8 cellular contexts compared by ENCODE assay signal in genomic region chrX:137305404-137305803, GRCh38.
"Had no signal": no experiment of that assay in that cellular context is flagged by ENCODE, and none has a peak within 500 bp of the region (broad histone marks: within the 10 kb centered on the region; RNA-seq: fewer than 3 reads in every experiment).

No MANE protein-coding gene starts in this region.

- ATAC-seq: HepG2 had no signal

- H3K4me2 ChIP-seq: KMS-11 had no signal

- H3K4me3 Mint-ChIP-seq: IgD-negative memory B cell had no signal

- DNase-seq: IMR-90, KBM-7, KG1 had no signal

- H3K9ac ChIP-seq: KMS-11 had no signal

- H3K27ac ChIP-seq: HL-60, KMS-11 had no signal

- H3K4me1 Mint-ChIP-seq: IgD-negative memory B cell had no signal

- H3K36me3 Mint-ChIP-seq: IgD-negative memory B cell had no signal

- H3K27ac Mint-ChIP-seq: IgD-negative memory B cell had no signal

- FAIRE-seq: HepG2, HTR-8/SVneo had no signal
